26 cellular contexts compared by ENCODE assay signal in genomic region chr1:45135339-45135738, GRCh38.
"Had no signal": no experiment of that assay in that cellular context is flagged by ENCODE, and none has a peak within 500 bp of the region (broad histone marks: within the 10 kb centered on the region; RNA-seq: fewer than 3 reads in every experiment).

No MANE protein-coding gene starts in this region.

- H3K4me3 ChIP-seq: esophagus squamous epithelium, heart right ventricle, lung, psoas muscle, skin epidermis, thoracic aorta, tibial nerve, upper lobe of right lung, uterus had no signal

- H3K27me3 ChIP-seq: esophagus squamous epithelium, heart right ventricle, tibial nerve, upper lobe of right lung, uterus had no signal

- DNase-seq: cortex of kidney; effector memory CD8-positive, alpha-beta T cell; erythroblast; esophagus squamous epithelium; foreskin melanocyte; glutamatergic neuron; heart right ventricle; hypothalamus; immature natural killer cell; naive thymus-derived CD4-positive, alpha-beta T cell; nephron progenitor cell; nucleus accumbens; posterior cingulate gyrus; psoas muscle; right cardiac atrium; stimulated activated CD4-positive, alpha-beta T cell treated with anti-CD3 and anti-CD28 coated beads, Interleukin-15, amount 100 ng/mL, for 24 hours; stimulated activated CD4-positive, alpha-beta T cell treated with anti-CD3 and anti-CD28 coated beads, Interleukin-2, amount 100 ng/mL, for 48 hours; stimulated activated naive B cell treated with anti-CD40 and anti-IgM and Interleukin-4, amounts not matched to agents 10 μg/mL and 1 μg/mL and 100 μg/mL, for 72 hours; upper lobe of right lung; uterus had no signal

- H3K9me3 ChIP-seq: esophagus squamous epithelium, psoas muscle, thoracic aorta, tibial nerve, upper lobe of right lung, uterus had no signal

- H3K4me1 ChIP-seq: esophagus squamous epithelium, heart right ventricle, psoas muscle, tibial nerve, upper lobe of right lung, uterus had no signal

- H3K27ac ChIP-seq: esophagus squamous epithelium, heart right ventricle, psoas muscle, skin epidermis, thoracic aorta, tibial nerve, upper lobe of right lung, uterus had no signal

- ATAC-seq: effector memory CD8-positive, alpha-beta T cell; heart right ventricle; naive thymus-derived CD4-positive, alpha-beta T cell; psoas muscle; stimulated activated naive B cell treated with anti-CD40 and anti-IgM and Interleukin-4, amounts not matched to agents 10 μg/mL and 1 μg/mL and 100 μg/mL, for 72 hours; upper lobe of right lung had no signal

- H3K36me3 ChIP-seq: esophagus squamous epithelium, heart right ventricle, thoracic aorta, tibial nerve, upper lobe of right lung, uterus had no signal

- FAIRE-seq: endometrium, keratinocyte had no signal
